29 cellular contexts compared by ENCODE assay signal in the genomic region with DNA sequence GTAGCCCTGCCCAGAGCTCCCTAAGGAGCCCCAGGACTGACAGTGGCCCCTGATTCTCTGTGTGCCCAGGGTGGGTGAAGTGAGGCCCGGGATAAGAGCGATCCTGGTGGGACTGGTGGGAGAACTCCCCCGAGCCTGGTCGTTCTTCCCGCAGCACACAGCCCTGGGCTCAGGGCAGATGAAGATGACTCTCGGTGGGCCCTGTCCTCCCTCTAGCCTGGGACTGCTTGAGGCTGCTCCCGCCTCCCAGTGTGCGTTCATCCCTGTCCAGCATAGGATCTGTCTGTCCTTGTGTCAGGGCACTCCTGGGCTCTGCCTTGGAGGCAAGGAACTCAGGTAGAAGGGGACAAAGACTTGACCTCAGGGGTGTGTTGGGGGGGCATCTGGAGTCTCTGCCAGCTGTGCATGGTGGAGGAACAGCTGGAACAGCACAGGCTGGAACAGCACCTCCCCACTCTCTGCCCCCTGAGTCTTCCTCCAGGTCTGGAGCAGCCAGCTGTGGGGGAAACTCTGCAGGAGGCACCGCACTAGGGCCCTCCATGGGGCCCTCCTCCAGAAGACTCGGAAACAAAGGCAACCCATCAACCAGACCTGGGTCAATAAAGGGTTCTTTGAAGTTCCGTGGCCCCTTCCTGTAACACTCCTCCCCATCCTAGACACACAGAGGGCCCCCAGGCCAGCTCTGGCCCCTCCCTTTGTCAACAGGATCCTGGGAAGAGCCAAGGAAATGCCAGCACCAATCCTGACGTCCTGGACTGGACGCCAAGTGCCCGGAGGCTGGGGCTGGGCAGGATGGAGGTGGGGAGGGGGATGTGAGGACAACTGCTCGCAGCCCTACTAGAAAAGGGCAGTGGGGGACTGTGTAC. TPM values are rescaled to one million over a fixed set of nuclear protein-coding genes. Genes with fewer than 3 reads are reported as not detected.
DNase-seq lines count a peak whose midpoint lies in the region; ATAC-seq, FAIRE-seq and TF ChIP-seq lines count a peak whose summit lies in the region.
"Had no signal": no experiment of that assay in that cellular context is flagged by ENCODE, and none has a peak within 500 bp of the region (broad histone marks: within the 10 kb centered on the region; RNA-seq: fewer than 3 reads in every experiment).

No MANE protein-coding gene starts in this region.

- H3K79me2 ChIP-seq in mammary epithelial cell (ENCODE audit: insufficient read depth, low read length) (no peaks in the 10 kb centered on the region), HepG2 (ENCODE audit: insufficient read depth, low read length) (no peaks in the 10 kb centered on the region)

- POLR2A ChIA-PET in HepG2 (lab: Yijun Ruan, JAX) = interaction anchor here (1.0 kb wide), 1 partner anchor 20 kb away, joined by 3 read pairs; no protein-coding TSS in a partner anchor

- peak in 1 of 2 experiments; percentile 53; a peak in 2 of 4 replicates for TF ChIP-seq EP300 in HepG2 (IDR thresholded peaks at IDR 0.05; ENCODE audit: low read depth in 2 of 2, low read length in 2 of 2)
- peak; percentile 47; the same call in 1 of the 2 replicates for TF ChIP-seq EP300 in HepG2 (CRISPR knock-in tag; IDR thresholded peaks at IDR 0.05; ENCODE audit: borderline replicate concordance)
- TF ChIP-seq EP300 in suprapubic skin (IDR thresholded peaks at IDR 0.05) = no peak

- H3K9ac ChIP-seq in mammary epithelial cell (ENCODE audit: insufficient read depth, low read length) (no peak overlapping the region), HepG2 (ENCODE audit: insufficient read depth, low read depth, low read length) (no peak overlapping the region)

- ATAC-seq in RWPE2 (ENCODE audit: low read depth) (peak; percentile 18; the same call in 1 of the 3 replicates), HepG2 (peak; percentile 38)
- ATAC-seq: heart right ventricle, left lobe of liver had no signal

- WGBS in mammary epithelial cell (ENCODE audit: low coverage, missing lambda C conversion rate) = 63% methylated on average over 5 of the region's 15 CpGs
- 7% methylated on average over 3 of the region's 15 CpGs for WGBS in HepG2 (ENCODE audit: low lambda C conversion rate)
- 78% methylated on average over 6 of the region's 15 CpGs for WGBS in suprapubic skin

- peak overlapping the region; percentile 79 for H3K27ac ChIP-seq in breast epithelium
- H3K27ac ChIP-seq in mammary epithelial cell (ENCODE audit: insufficient read depth, low read depth, low read length) = no peak overlapping the region
- H3K27ac ChIP-seq in RWPE2 (ENCODE audit: poor library complexity, severe bottlenecking) = no peak overlapping the region
- no peak overlapping the region for H3K27ac ChIP-seq in HepG2 (ENCODE audit: extremely low read length, insufficient read depth, low read length)
- peak overlapping the region; percentile 28 for H3K27ac ChIP-seq in suprapubic skin
- H3K27ac ChIP-seq: ascending aorta, esophagus muscularis mucosa, foreskin keratinocyte, heart right ventricle had no signal

- intact Hi-C loops in breast epithelium (cut with DNase I; ENCODE audit: low total_unique reads) = no loop called here
- intact Hi-C loops in mammary epithelial cell (cut with micrococcal nuclease) = no loop called here
- intact Hi-C loops in HepG2 (cut with micrococcal nuclease; ENCODE audit: unreplicated experiment) = no loop called here

- TF ChIP-seq CTCF in breast epithelium (IDR thresholded peaks at IDR 0.05) (no peak), mammary epithelial cell (conservative IDR thresholded peaks at IDR 0.05 in 1 of 2, IDR thresholded peaks at IDR 0.05 in 1 of 2; ENCODE audit: extremely low read depth in 1 of 2, insufficient read depth in 1 of 2, low read depth in 1 of 2, low read length in 2 of 2) (no peak), RWPE2 (IDR thresholded peaks at IDR 0.05; ENCODE audit: poor library complexity, severe bottlenecking) (no peak), HepG2 (CRISPR knock-in tag; IDR thresholded peaks at IDR 0.05) (no peak), suprapubic skin (IDR thresholded peaks at IDR 0.05) (no peak)

- H3K4me1 ChIP-seq in breast epithelium = peaks cover 0 to 16% of the 10 kb centered on the region in 2 donors
- H3K4me1 ChIP-seq in mammary epithelial cell (ENCODE audit: insufficient read depth, low read length) = no peaks in the 10 kb centered on the region
- no peaks in the 10 kb centered on the region for H3K4me1 ChIP-seq in RWPE2 (ENCODE audit: insufficient read depth, poor library complexity, severe bottlenecking)
- peaks cover 50% of the 10 kb centered on the region for H3K4me1 ChIP-seq in HepG2 (ENCODE audit: insufficient read depth, low read length)
- no peaks in the 10 kb centered on the region for H3K4me1 ChIP-seq in suprapubic skin
- H3K4me1 ChIP-seq: ascending aorta, esophagus muscularis mucosa, foreskin keratinocyte, heart right ventricle had no signal

- no peak for TF ChIP-seq POLR2A in breast epithelium (IDR thresholded peaks at IDR 0.05)
- TF ChIP-seq POLR2A in HepG2 (IDR thresholded peaks at IDR 0.05; ENCODE audit: insufficient read depth in 1 of 2, low read depth in 2 of 2, low read length in 2 of 2) = no peak
- no peak for TF ChIP-seq POLR2A in suprapubic skin (IDR thresholded peaks at IDR 0.05)

- TF ChIP-seq RAD21 in HepG2 (CRISPR knock-in tag; IDR thresholded peaks at IDR 0.05) = no peak

- DNase-seq in breast epithelium (ENCODE audit: low spot score in 2 of 2) (peak in 1 of 2 donors; percentile 69), mammary epithelial cell (no peak), RWPE2 (ENCODE audit: low spot score) (peak; percentile 19), HepG2 (ENCODE audit: low spot score) (peak; percentile 55), suprapubic skin (ENCODE audit: low spot score in 2 of 2) (no peak), NCI-H146 treated with DMSO at 0.1 percent for 48 hours (lab: John Stamatoyannopoulos, UW; ENCODE audit: unreplicated experiment) (no peak)
- DNase-seq in activated naive CD4-positive, alpha-beta T cell treated with Interleukin-2 at 50 U/mL for 16 hours = no peak
- DNase-seq in stimulated activated CD4-positive, alpha-beta T cell treated with anti-CD3 and anti-CD28 coated beads, Interleukin-2, amount 100 ng/mL, for 24 hours = no peak
- DNase-seq: activated CD4-positive, alpha-beta memory T cell treated with anti-CD3 and anti-CD28 coated beads, Interleukin-2, amount 10 ng/mL, durations not matched to agents 7 days and 5 days; activated CD4-positive, alpha-beta T cell treated with anti-CD3 and anti-CD28 coated beads for 1 hour; activated naive CD8-positive, alpha-beta T cell treated with anti-CD3 and anti-CD28 coated beads for 36 hours; DMS79 treated with DMSO at 0.1 percent for 48 hours; foreskin keratinocyte; heart right ventricle; mesendoderm; MV-4-11; NCI-H146; NCI-H2171; NCI-H526 treated with DMSO at 0.1 percent for 48 hours; occipital lobe; stimulated activated CD4-positive, alpha-beta T cell treated with anti-CD3 and anti-CD28 coated beads, Interleukin-1b, Interleukin-23, amount 100 ng/mL, for 48 hours had no signal

- no peaks in the 10 kb centered on the region for H3K9me3 ChIP-seq in breast epithelium
- no peaks in the 10 kb centered on the region for H3K9me3 ChIP-seq in mammary epithelial cell (replicated peaks; ENCODE audit: insufficient read depth, low read length)
- no peaks in the 10 kb centered on the region for H3K9me3 ChIP-seq in RWPE2 (ENCODE audit: severe bottlenecking)
- H3K9me3 ChIP-seq in HepG2 (ENCODE audit: low read length) = no peaks in the 10 kb centered on the region
- H3K9me3 ChIP-seq in suprapubic skin = no peaks in the 10 kb centered on the region
- H3K9me3 ChIP-seq: ascending aorta, esophagus muscularis mucosa, heart right ventricle had no signal

- BruUV-seq in mammary epithelial cell (replicated peaks; lab: Mats Ljungman, UMichigan) (no TSS peak), HepG2 (replicated peaks; lab: Mats Ljungman, UMichigan) (no TSS peak)

- dilution Hi-C loops in mammary epithelial cell (cut with HindIII; ENCODE audit: low sequenced_read_pairs) = no loop called here

- no peak for FAIRE-seq in HepG2 (lab: Jason Lieb, UNC)
- FAIRE-seq: GM18507, RCC 7860 had no signal

- H3K4me3 ChIP-seq in breast epithelium = no peak overlapping the region
- H3K4me3 ChIP-seq in mammary epithelial cell (replicated peaks in 1 of 3; ENCODE audit: insufficient read depth in 1 of 3, low read depth in 2 of 3, low read length in 3 of 3) = no peak overlapping the region
- H3K4me3 ChIP-seq in RWPE2 (ENCODE audit: severe bottlenecking) = no peak overlapping the region
- peak overlapping the region in 1 of 3 experiments; percentile 16; a peak in 1 of 6 replicates for H3K4me3 ChIP-seq in HepG2 (replicated peaks in 1 of 3; ENCODE audit: insufficient read depth in 1 of 3, low read depth in 2 of 3, low read length in 3 of 3)
- H3K4me3 ChIP-seq in suprapubic skin = no peak overlapping the region
- H3K4me3 ChIP-seq: ascending aorta, esophagus muscularis mucosa, heart right ventricle, smooth muscle cell had no signal

- in situ Hi-C loops in mammary epithelial cell (cut with MboI; ENCODE audit: low sequenced_read_pairs in 2 of 2) = no loop called here
- in situ Hi-C loops in HepG2 (cut with HindIII; ENCODE audit: extremely low pct_ligation_motif_present, low pct_unique_long_range_greater_than_20kb) = no loop called here

- no peaks in the 10 kb centered on the region for H3K27me3 ChIP-seq in breast epithelium
- peaks cover 6% of the 10 kb centered on the region for H3K27me3 ChIP-seq in mammary epithelial cell (ENCODE audit: insufficient read depth, low read length)
- H3K27me3 ChIP-seq in RWPE2 (ENCODE audit: insufficient read depth, poor library complexity, severe bottlenecking) = no peaks in the 10 kb centered on the region
- H3K27me3 ChIP-seq in HepG2 (ENCODE audit: control insufficient read depth in 1 of 2, insufficient read depth in 2 of 2, low read length in 2 of 2) = peaks cover 8 to 76% of the 10 kb centered on the region in 2 experiments; a peak in 4 of 5 replicates
- H3K27me3 ChIP-seq in suprapubic skin = no peaks in the 10 kb centered on the region
- H3K27me3 ChIP-seq: ascending aorta had no signal

- CTCF ChIA-PET in mammary epithelial cell (lab: Charles Lee; ENCODE audit: low non-redundant PET) (no interaction called here), HepG2 (lab: Yijun Ruan, JAX; ENCODE audit: low intra/inter-chr PET ratio, low total read pairs) (no interaction called here)

- H3K36me3 ChIP-seq in breast epithelium (no peaks in the 10 kb centered on the region), mammary epithelial cell (ENCODE audit: insufficient read depth, low read length) (no peaks in the 10 kb centered on the region), RWPE2 (ENCODE audit: low read depth) (no peaks in the 10 kb centered on the region), HepG2 (replicated peaks in 1 of 2; ENCODE audit: control insufficient read depth in 1 of 2, insufficient read depth in 2 of 2, low read length in 2 of 2) (no peaks in the 10 kb centered on the region), suprapubic skin (no peaks in the 10 kb centered on the region)
- H3K36me3 ChIP-seq: ascending aorta, esophagus muscularis mucosa, heart right ventricle had no signal

- H2AFZ ChIP-seq in mammary epithelial cell (ENCODE audit: low read depth, low read length) (no peak overlapping the region), HepG2 (ENCODE audit: low read length) (no peak overlapping the region)

- H4K20me1 ChIP-seq in mammary epithelial cell (ENCODE audit: insufficient read depth, low read length) (no peaks in the 10 kb centered on the region), HepG2 (ENCODE audit: insufficient read depth, low read length) (no peaks in the 10 kb centered on the region)

- H3K4me2 ChIP-seq in mammary epithelial cell (ENCODE audit: insufficient read depth, low read depth, low read length) = no peak overlapping the region
- H3K4me2 ChIP-seq in HepG2 (ENCODE audit: low read depth, low read length) = peak overlapping the region; percentile 67
- H3K4me2 ChIP-seq: smooth muscle cell had no signal

RNA-seq across cellular contexts. Expression of gene FAIM2, which starts 15.9 kb away (rescaled TPM):
- total RNA-seq in breast epithelium (1 to 10 TPM in 2 of 3 donors, under 1 TPM in 1; 0.64 to 1.9 (median 1.3) TPM), mammary epithelial cell (not detected), HepG2 (2016; rRNA removed; fragmentation: Illumina TruSeq; extraction: Trizol) (not detected in 2 replicates), suprapubic skin (under 1 TPM in 3 of 4 donors, not detected in 1; 0.38 to 0.65 (median 0.56) TPM)
- polyA plus RNA-seq in mammary epithelial cell (not detected), HepG2 (2011; rRNA removed) (not detected in 2 replicates)
- not detected for polyA minus RNA-seq in mammary epithelial cell
- not detected in 2 replicates for total RNA-seq in HepG2 (2016; cell fraction: cytosol; rRNA removed; fragmentation: Illumina TruSeq; extraction: Trizol; ENCODE audit: low read depth)
- not detected in 2 replicates for total RNA-seq in HepG2 (2016; cell fraction: insoluble cytoplasmic fraction; rRNA removed; fragmentation: Illumina TruSeq; extraction: Trizol)
- not detected in 2 replicates for total RNA-seq in HepG2 (2016; cell fraction: membrane; rRNA removed; fragmentation: Illumina TruSeq; extraction: Trizol)
- total RNA-seq in HepG2 (2016; cell fraction: nucleus; rRNA removed; fragmentation: Illumina TruSeq; extraction: Trizol) = not detected in 2 replicates
- 0.01 and 0.03 TPM in 2 replicates for polyA plus RNA-seq in HepG2 (2011; cell fraction: cytosol; rRNA removed)
- polyA plus RNA-seq in HepG2 (2011; cell fraction: nucleus; rRNA removed) = 0.21 TPM in 1 of 2 replicates, not detected in the other
- not detected in 2 replicates for polyA plus RNA-seq in HepG2 (2012)
- not detected in 2 replicates for polyA plus RNA-seq in HepG2 (2016; cell fraction: cytosol; fragmentation: Illumina TruSeq; extraction: Trizol; ENCODE audit: low read depth)
- not detected in 2 replicates for polyA plus RNA-seq in HepG2 (2016; cell fraction: insoluble cytoplasmic fraction; fragmentation: Illumina TruSeq; extraction: Trizol; ENCODE audit: low read depth)
- not detected in 2 replicates for polyA plus RNA-seq in HepG2 (2016; cell fraction: membrane; fragmentation: Illumina TruSeq; extraction: Trizol; ENCODE audit: low read depth)
- not detected in 2 replicates for polyA plus RNA-seq in HepG2 (2016; cell fraction: nucleus; fragmentation: Illumina TruSeq; extraction: Trizol; ENCODE audit: insufficient read depth, low read depth)
- polyA minus RNA-seq in HepG2 (2011; rRNA and poly(A)+ RNA removed; ENCODE audit: low replicate concordance) = 0.65 TPM in 1 of 2 replicates, not detected in the other
- polyA minus RNA-seq in HepG2 (2011; cell fraction: cytosol; rRNA and poly(A)+ RNA removed) = not detected in 2 replicates
- not detected in 2 replicates for polyA minus RNA-seq in HepG2 (2011; cell fraction: nucleus; rRNA and poly(A)+ RNA removed)
- total RNA-seq: foreskin keratinocyte, left lobe of liver, renal cortical epithelial cell, SK-MEL-5 had no signal
- polyA plus RNA-seq: foreskin keratinocyte had no signal

RNA-seq across cellular contexts. Expression of gene BCDIN3D, which starts 44.9 kb away (rescaled TPM):
- total RNA-seq in breast epithelium = 1 to 10 TPM; 2.2 to 6.0 (median 3.9) TPM
- total RNA-seq in mammary epithelial cell = 1 to 10 TPM; 3.3 to 3.8 TPM
- polyA plus RNA-seq in mammary epithelial cell = 2.5 TPM
- polyA minus RNA-seq in mammary epithelial cell = 3.3 TPM
- 1.8 and 2.5 TPM in 2 replicates for total RNA-seq in HepG2 (2016; rRNA removed; fragmentation: Illumina TruSeq; extraction: Trizol)
- total RNA-seq in HepG2 (2016; cell fraction: cytosol; rRNA removed; fragmentation: Illumina TruSeq; extraction: Trizol; ENCODE audit: low read depth) = 1.6 and 1.7 TPM in 2 replicates
- 2.2 and 3.0 TPM in 2 replicates for total RNA-seq in HepG2 (2016; cell fraction: insoluble cytoplasmic fraction; rRNA removed; fragmentation: Illumina TruSeq; extraction: Trizol)
- 2.1 and 3.4 TPM in 2 replicates for total RNA-seq in HepG2 (2016; cell fraction: membrane; rRNA removed; fragmentation: Illumina TruSeq; extraction: Trizol)
- total RNA-seq in HepG2 (2016; cell fraction: nucleus; rRNA removed; fragmentation: Illumina TruSeq; extraction: Trizol) = 2.6 and 3.0 TPM in 2 replicates
- 2.0 and 2.2 TPM in 2 replicates for polyA plus RNA-seq in HepG2 (2011; rRNA removed)
- polyA plus RNA-seq in HepG2 (2011; cell fraction: cytosol; rRNA removed) = 1.4 and 1.7 TPM in 2 replicates
- polyA plus RNA-seq in HepG2 (2011; cell fraction: nucleus; rRNA removed) = 1.3 and 2.3 TPM in 2 replicates
- polyA plus RNA-seq in HepG2 (2012) = 1.7 and 2.6 TPM in 2 replicates
- polyA plus RNA-seq in HepG2 (2016; cell fraction: cytosol; fragmentation: Illumina TruSeq; extraction: Trizol; ENCODE audit: low read depth) = 0.54 and 0.63 TPM in 2 replicates
- 1.6 and 1.7 TPM in 2 replicates for polyA plus RNA-seq in HepG2 (2016; cell fraction: insoluble cytoplasmic fraction; fragmentation: Illumina TruSeq; extraction: Trizol; ENCODE audit: low read depth)
- polyA plus RNA-seq in HepG2 (2016; cell fraction: membrane; fragmentation: Illumina TruSeq; extraction: Trizol; ENCODE audit: low read depth) = 0.76 and 1.1 TPM in 2 replicates
- 2.7 and 2.8 TPM in 2 replicates for polyA plus RNA-seq in HepG2 (2016; cell fraction: nucleus; fragmentation: Illumina TruSeq; extraction: Trizol; ENCODE audit: insufficient read depth, low read depth)
- polyA minus RNA-seq in HepG2 (2011; rRNA and poly(A)+ RNA removed; ENCODE audit: low replicate concordance) = 2.9 and 10.2 TPM in 2 replicates
- 0.97 and 2.2 TPM in 2 replicates for polyA minus RNA-seq in HepG2 (2011; cell fraction: cytosol; rRNA and poly(A)+ RNA removed)
- 2.8 and 3.5 TPM in 2 replicates for polyA minus RNA-seq in HepG2 (2011; cell fraction: nucleus; rRNA and poly(A)+ RNA removed)
- total RNA-seq in suprapubic skin = 1 to 10 TPM; 3.7 to 5.9 (median 4.5) TPM

RNA-seq across cellular contexts. Expression of gene NCKAP5L, which starts 59.6 kb away (rescaled TPM):
- total RNA-seq in breast epithelium = 10 to 100 TPM; 11.4 to 15.8 (median 12.1) TPM
- 10 to 100 TPM; 24.1 to 27.2 TPM for total RNA-seq in mammary epithelial cell
- 6.4 TPM for polyA plus RNA-seq in mammary epithelial cell
- polyA minus RNA-seq in mammary epithelial cell = 13.5 TPM
- total RNA-seq in HepG2 (2016; rRNA removed; fragmentation: Illumina TruSeq; extraction: Trizol) = 5.9 and 9.0 TPM in 2 replicates
- 3.1 and 3.3 TPM in 2 replicates for total RNA-seq in HepG2 (2016; cell fraction: cytosol; rRNA removed; fragmentation: Illumina TruSeq; extraction: Trizol; ENCODE audit: low read depth)
- 5.1 and 8.3 TPM in 2 replicates for total RNA-seq in HepG2 (2016; cell fraction: insoluble cytoplasmic fraction; rRNA removed; fragmentation: Illumina TruSeq; extraction: Trizol)
- total RNA-seq in HepG2 (2016; cell fraction: membrane; rRNA removed; fragmentation: Illumina TruSeq; extraction: Trizol) = 5.3 and 5.9 TPM in 2 replicates
- 10.1 and 11.1 TPM in 2 replicates for total RNA-seq in HepG2 (2016; cell fraction: nucleus; rRNA removed; fragmentation: Illumina TruSeq; extraction: Trizol)
- polyA plus RNA-seq in HepG2 (2011; rRNA removed) = 4.1 and 5.5 TPM in 2 replicates
- polyA plus RNA-seq in HepG2 (2011; cell fraction: cytosol; rRNA removed) = 1.7 and 3.1 TPM in 2 replicates
- 15.9 and 16.8 TPM in 2 replicates for polyA plus RNA-seq in HepG2 (2011; cell fraction: nucleus; rRNA removed)
- 4.7 and 6.8 TPM in 2 replicates for polyA plus RNA-seq in HepG2 (2012)
- 0.32 and 0.37 TPM in 2 replicates for polyA plus RNA-seq in HepG2 (2016; cell fraction: cytosol; fragmentation: Illumina TruSeq; extraction: Trizol; ENCODE audit: low read depth)
- 5.7 and 8.4 TPM in 2 replicates for polyA plus RNA-seq in HepG2 (2016; cell fraction: insoluble cytoplasmic fraction; fragmentation: Illumina TruSeq; extraction: Trizol; ENCODE audit: low read depth)
- polyA plus RNA-seq in HepG2 (2016; cell fraction: membrane; fragmentation: Illumina TruSeq; extraction: Trizol; ENCODE audit: low read depth) = 1.3 and 1.7 TPM in 2 replicates
- 20.5 and 22.7 TPM in 2 replicates for polyA plus RNA-seq in HepG2 (2016; cell fraction: nucleus; fragmentation: Illumina TruSeq; extraction: Trizol; ENCODE audit: insufficient read depth, low read depth)
- polyA minus RNA-seq in HepG2 (2011; rRNA and poly(A)+ RNA removed; ENCODE audit: low replicate concordance) = 10.1 and 13.6 TPM in 2 replicates
- 5.5 and 6.3 TPM in 2 replicates for polyA minus RNA-seq in HepG2 (2011; cell fraction: cytosol; rRNA and poly(A)+ RNA removed)
- polyA minus RNA-seq in HepG2 (2011; cell fraction: nucleus; rRNA and poly(A)+ RNA removed) = 13.2 and 14.7 TPM in 2 replicates
- 10 to 100 TPM in 1 of 4 donors, 1 to 10 TPM in 3; 8.2 to 12.2 (median 8.8) TPM for total RNA-seq in suprapubic skin

Comparison
In these comparisons a context has a peak if more than half of its experiments do, and no peak if none do; other contexts are left out.
1. H3K27ac ChIP-seq: peak in breast epithelium (2 of 2) and suprapubic skin (single experiment); none in mammary epithelial cell (single experiment), RWPE2 (single experiment) and HepG2 (single experiment).
2. DNase-seq: peak in RWPE2 (single experiment) and HepG2 (single experiment); none in mammary epithelial cell (single experiment), suprapubic skin (0 of 2), NCI-H146 treated with DMSO at 0.1 percent for 48 hours (single experiment), activated naive CD4-positive, alpha-beta T cell treated with Interleukin-2 at 50 U/mL for 16 hours (single experiment) and stimulated activated CD4-positive, alpha-beta T cell treated with anti-CD3 and anti-CD28 coated beads, Interleukin-2, amount 100 ng/mL, for 24 hours (0 of 2).